26 cellular contexts compared by ENCODE assay signal in the genomic region with DNA sequence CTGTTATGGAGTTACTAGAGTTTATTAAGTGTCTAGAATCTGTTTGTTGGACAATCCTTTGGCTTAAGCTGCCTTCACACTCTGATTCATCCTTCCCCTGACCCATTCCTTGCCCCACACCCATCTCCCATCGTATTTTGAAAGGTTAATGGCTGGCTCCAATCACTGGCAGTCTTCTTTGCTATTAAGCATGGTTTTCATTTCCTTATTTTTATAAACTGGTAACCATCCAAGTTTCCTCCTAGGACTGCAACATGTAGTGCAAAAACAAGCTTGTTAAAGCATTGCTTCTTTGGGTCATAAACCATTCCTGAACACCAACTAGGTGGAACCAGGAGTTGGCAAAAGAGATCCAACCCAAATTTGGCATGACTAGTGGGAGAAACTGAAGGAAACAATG.
DNase-seq lines count a peak whose midpoint lies in the region; ATAC-seq and TF ChIP-seq lines count a peak whose summit lies in the region.
"Had no signal": no experiment of that assay in that cellular context is flagged by ENCODE, and none has a peak within 500 bp of the region (broad histone marks: within the 10 kb centered on the region; RNA-seq: fewer than 3 reads in every experiment).

No MANE protein-coding gene starts in this region.

- no TSS peak for BruUV-seq in A673 (replicated peaks; lab: Mats Ljungman, UMichigan)

- H3K27ac Mint-ChIP-seq in T-helper 1 cell treated with Interleukin-12 subunit alpha and Interleukin-12 subunit beta and Interleukin-4 antibody, amounts not matched to agents 30 μg/mL and 1 μg/mL, for 36 hours = peak overlapping the region; percentile 8
- H3K27ac Mint-ChIP-seq in neural progenitor cell = no peak overlapping the region
- H3K27ac Mint-ChIP-seq: GM23338, H9, HFFc6 had no signal

- H3K27ac ChIP-seq in rectal smooth muscle tissue (ENCODE audit: low read depth, low read length) = peak overlapping the region; percentile 56
- H3K27ac ChIP-seq in A673 (ENCODE audit: low read depth, low read length, poor library complexity, severe bottlenecking) = no peak overlapping the region
- no peak overlapping the region for H3K27ac ChIP-seq in neural progenitor cell
- no peak overlapping the region for H3K27ac ChIP-seq in Peyer's patch
- H3K27ac ChIP-seq: 22Rv1, C4-2B, PC-9, SJSA1 had no signal

- no peaks in the 10 kb centered on the region for H3F3A ChIP-seq in neural progenitor cell (ENCODE audit: low read depth)

- TF ChIP-seq POLR2A in Peyer's patch (IDR thresholded peaks at IDR 0.05) = no peak

- no peaks in the 10 kb centered on the region for H3K4me1 ChIP-seq in rectal smooth muscle tissue (ENCODE audit: control insufficient read depth, insufficient read depth, low read length)
- no peaks in the 10 kb centered on the region for H3K4me1 ChIP-seq in A673 (ENCODE audit: insufficient read depth, low read length, poor library complexity, severe bottlenecking)
- no peaks in the 10 kb centered on the region for H3K4me1 ChIP-seq in neural progenitor cell
- H3K4me1 ChIP-seq in Peyer's patch = no peaks in the 10 kb centered on the region
- H3K4me1 ChIP-seq: SJSA1 had no signal

- H3K9me3 ChIP-seq in A673 (ENCODE audit: low read depth, low read length, poor library complexity, severe bottlenecking) = peaks cover 6% of the 10 kb centered on the region
- H3K9me3 ChIP-seq in neural progenitor cell (ENCODE audit: low read depth) = no peaks in the 10 kb centered on the region
- peaks cover 0 to 5% (median 0%) of the 10 kb centered on the region in 4 donors for H3K9me3 ChIP-seq in Peyer's patch
- H3K9me3 ChIP-seq: SJSA1 had no signal

- H4K20me1 ChIP-seq in neural progenitor cell (ENCODE audit: low read depth) = no peaks in the 10 kb centered on the region

- no peaks in the 10 kb centered on the region for H3K36me3 Mint-ChIP-seq in T-helper 1 cell treated with Interleukin-12 subunit alpha and Interleukin-12 subunit beta and Interleukin-4 antibody, amounts not matched to agents 30 μg/mL and 1 μg/mL, for 36 hours (ENCODE audit: low read depth)
- no peaks in the 10 kb centered on the region for H3K36me3 Mint-ChIP-seq in neural progenitor cell

- H3K4me3 ChIP-seq in rectal smooth muscle tissue (ENCODE audit: low read length) (no peak overlapping the region), A673 (ENCODE audit: low read depth, low read length, poor library complexity, severe bottlenecking) (no peak overlapping the region), neural progenitor cell (no peak overlapping the region), Peyer's patch (no peak overlapping the region)
- H3K4me3 ChIP-seq: GM23338, PC-9, SJSA1 had no signal

- DNase-seq in T-helper 1 cell (no peak), fibroblast of gingiva (ENCODE audit: low read depth) (peak; percentile 54), A673 (ENCODE audit: low spot score) (no peak), neural progenitor cell (ENCODE audit: low spot score) (no peak), Peyer's patch (no peak)
- DNase-seq: H9, HFFc6, IMR-90, KG1, MM.1S, NCI-H1048, NCI-H1417, NCI-H1694, NCI-H2029 treated with DMSO at 0.1 percent for 48 hours, NCI-H2227 treated with DMSO at 0.1 percent for 48 hours, NCI-H526 treated with DMSO at 0.1 percent for 48 hours, PC-9, Right ventricle myocardium superior, RPMI8226 had no signal

- peaks cover 18% of the 10 kb centered on the region for H3K9me3 Mint-ChIP-seq in T-helper 1 cell treated with Interleukin-12 subunit alpha and Interleukin-12 subunit beta and Interleukin-4 antibody, amounts not matched to agents 30 μg/mL and 1 μg/mL, for 36 hours
- H3K9me3 Mint-ChIP-seq in neural progenitor cell = no peaks in the 10 kb centered on the region

- POLR2A ChIA-PET in A673 (lab: Charles Lee; ENCODE audit: low non-redundant PET) = no interaction called here

- H3K4me3 Mint-ChIP-seq in T-helper 1 cell treated with Interleukin-12 subunit alpha and Interleukin-12 subunit beta and Interleukin-4 antibody, amounts not matched to agents 30 μg/mL and 1 μg/mL, for 36 hours = no peak overlapping the region
- H3K4me3 Mint-ChIP-seq in neural progenitor cell = no peak overlapping the region
- H3K4me3 Mint-ChIP-seq: GM23338, H9, HFFc6 had no signal

- H3K36me3 ChIP-seq in rectal smooth muscle tissue (ENCODE audit: control insufficient read depth, insufficient read depth, low read length) (no peaks in the 10 kb centered on the region), A673 (ENCODE audit: insufficient read depth, low read length, poor library complexity, severe bottlenecking) (no peaks in the 10 kb centered on the region), neural progenitor cell (no peaks in the 10 kb centered on the region), Peyer's patch (no peaks in the 10 kb centered on the region)
- H3K36me3 ChIP-seq: SJSA1 had no signal

- H3K9ac ChIP-seq in rectal smooth muscle tissue (ENCODE audit: low read length) (no peak overlapping the region), neural progenitor cell (no peak overlapping the region)

- H3K27me3 Mint-ChIP-seq in T-helper 1 cell treated with Interleukin-12 subunit alpha and Interleukin-12 subunit beta and Interleukin-4 antibody, amounts not matched to agents 30 μg/mL and 1 μg/mL, for 36 hours (ENCODE audit: low read depth) = no peaks in the 10 kb centered on the region
- no peaks in the 10 kb centered on the region for H3K27me3 Mint-ChIP-seq in neural progenitor cell (ENCODE audit: insufficient read depth, low read depth)

- H3K4me1 Mint-ChIP-seq in T-helper 1 cell treated with Interleukin-12 subunit alpha and Interleukin-12 subunit beta and Interleukin-4 antibody, amounts not matched to agents 30 μg/mL and 1 μg/mL, for 36 hours (ENCODE audit: low read depth) = no peaks in the 10 kb centered on the region
- no peaks in the 10 kb centered on the region for H3K4me1 Mint-ChIP-seq in neural progenitor cell
- H3K4me1 Mint-ChIP-seq: GM23338 had no signal

- TF ChIP-seq CTCF in A673 (conservative IDR thresholded peaks at IDR 0.05; ENCODE audit: low read depth, low read length) (no peak), neural progenitor cell (IDR thresholded peaks at IDR 0.05) (no peak), Peyer's patch (IDR thresholded peaks at IDR 0.05) (no peak)

- intact Hi-C loops in A673 (cut with micrococcal nuclease; ENCODE audit: unreplicated experiment) = no loop called here

- no peaks in the 10 kb centered on the region for H3K27me3 ChIP-seq in rectal smooth muscle tissue (ENCODE audit: control insufficient read depth, insufficient read depth, low read length)
- H3K27me3 ChIP-seq in A673 (replicated peaks; ENCODE audit: insufficient read depth, low read depth, low read length, poor library complexity) = no peaks in the 10 kb centered on the region
- no peaks in the 10 kb centered on the region for H3K27me3 ChIP-seq in neural progenitor cell
- no peaks in the 10 kb centered on the region for H3K27me3 ChIP-seq in Peyer's patch
- H3K27me3 ChIP-seq: SJSA1 had no signal

- no peaks in the 10 kb centered on the region for H3K79me2 ChIP-seq in neural progenitor cell (ENCODE audit: low read depth)

- H2AFZ ChIP-seq in neural progenitor cell (replicated peaks) = no peak overlapping the region
- H2AFZ ChIP-seq: GM23338, PC-9 had no signal

- CTCF ChIA-PET in A673 (lab: Charles Lee) = no interaction called here

- ATAC-seq in HG02678 (IDR thresholded peaks at IDR 0.05; ENCODE audit: unreplicated experiment) = no peak
- ATAC-seq: GM23338 had no signal

- H3K4me2 ChIP-seq in neural progenitor cell = no peak overlapping the region
- H3K4me2 ChIP-seq: GM23338, PC-9 had no signal
